In the genomic region with DNA sequence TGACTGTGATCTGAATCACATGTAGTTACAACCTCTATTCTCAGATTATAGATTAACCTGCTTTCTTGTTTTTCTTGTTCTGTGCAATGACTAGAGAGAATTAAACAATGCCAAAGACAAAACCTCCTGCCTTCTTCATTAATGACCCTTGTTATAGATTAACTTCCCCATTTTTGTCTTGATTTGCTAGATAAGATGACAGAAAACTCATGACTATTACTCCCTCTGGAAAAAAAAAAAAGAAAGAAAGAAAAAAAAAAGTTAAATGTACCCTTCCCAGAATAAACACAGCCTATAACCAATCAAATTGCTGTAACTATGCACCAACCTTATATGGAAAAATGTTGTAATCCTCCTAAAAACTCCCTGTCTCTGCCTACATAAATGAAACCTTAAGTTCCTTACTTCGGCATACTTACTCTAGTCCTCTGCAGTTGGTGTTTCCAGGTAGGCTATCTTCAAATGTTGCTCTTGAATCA, we compare ENCODE assay signal across 10 cellular contexts. TPM values are rescaled to one million over a fixed set of nuclear protein-coding genes. Genes with fewer than 3 reads are reported as not detected.
DNase-seq lines count a peak whose midpoint lies in the region; ATAC-seq and TF ChIP-seq lines count a peak whose summit lies in the region.
"Had no signal": no experiment of that assay in that cellular context is flagged by ENCODE, and none has a peak within 500 bp of the region (broad histone marks: within the 10 kb centered on the region; RNA-seq: fewer than 3 reads in every experiment).

No MANE protein-coding gene starts in this region.

- H3K4me1 Mint-ChIP-seq in endodermal cell (peaks cover 41% of the 10 kb centered on the region), mesothelial cell of epicardium (peaks cover 28% of the 10 kb centered on the region)

- TF ChIP-seq CTCF in endodermal cell (conservative IDR thresholded peaks at IDR 0.05) (no peak), mesothelial cell of epicardium (IDR thresholded peaks at IDR 0.05; ENCODE audit: unreplicated experiment) (no peak), lower leg skin (IDR thresholded peaks at IDR 0.05) (no peak)

- no peak for ATAC-seq in GM21529 (IDR thresholded peaks at IDR 0.05; ENCODE audit: unreplicated experiment)
- ATAC-seq in HG02981 (IDR thresholded peaks at IDR 0.05; ENCODE audit: unreplicated experiment): no peak

- no peaks in the 10 kb centered on the region for H3K4me1 ChIP-seq in endodermal cell (ENCODE audit: control insufficient read depth, insufficient read depth, low read length)

- no peaks in the 10 kb centered on the region for H3K9me3 ChIP-seq in endodermal cell (ENCODE audit: control insufficient read depth, low read length)
- H3K9me3 ChIP-seq: BLaER1 treated with 17β-estradiol and CSF1 and Interleukin-3, amounts not matched to agents 10 nM and 100 nM had no signal

- no peak for TF ChIP-seq POLR2A in lower leg skin (IDR thresholded peaks at IDR 0.05)

- peak overlapping the region; percentile 17 for H3K4me3 Mint-ChIP-seq in endodermal cell
- H3K4me3 Mint-ChIP-seq in mesothelial cell of epicardium: no peak overlapping the region

- H3K36me3 ChIP-seq in endodermal cell (ENCODE audit: control insufficient read depth, insufficient read depth, low read length): no peaks in the 10 kb centered on the region
- H3K36me3 ChIP-seq: BLaER1 treated with 17β-estradiol and CSF1 and Interleukin-3, amounts not matched to agents 10 nM and 100 nM; MG63 had no signal

- H3K27ac Mint-ChIP-seq in endodermal cell (no peak overlapping the region), mesothelial cell of epicardium (peak overlapping the region; percentile 85)

- no peaks in the 10 kb centered on the region for H3K27me3 ChIP-seq in endodermal cell (ENCODE audit: control insufficient read depth, insufficient read depth, low read length, poor library complexity, severe bottlenecking)
- H3K27me3 ChIP-seq: BLaER1 treated with 17β-estradiol and CSF1 and Interleukin-3, amounts not matched to agents 10 nM and 100 nM; MG63 had no signal

- H3K9me3 Mint-ChIP-seq in endodermal cell (no peaks in the 10 kb centered on the region), mesothelial cell of epicardium (peaks cover 15% of the 10 kb centered on the region)

- DNase-seq in G401 (ENCODE audit: low spot score) (peak; percentile 24), NCI-H526 (lab: John Stamatoyannopoulos, UW) (peak; percentile 9 to 27), endodermal cell (no peak), mesothelial cell of epicardium (ENCODE audit: low spot score in 2 of 2, unreplicated experiment in 2 of 2) (no peak), NK-92 (lab: John Stamatoyannopoulos, UW; ENCODE audit: unreplicated experiment) (no peak), lower leg skin (ENCODE audit: low spot score in 2 of 2) (no peak)
- DNase-seq: MG63 had no signal

- H3K36me3 Mint-ChIP-seq in endodermal cell (ENCODE audit: low read depth): no peaks in the 10 kb centered on the region
- peaks cover 2% of the 10 kb centered on the region for H3K36me3 Mint-ChIP-seq in mesothelial cell of epicardium

- whole genome bisulfite sequencing in endodermal cell (ENCODE audit: insufficient coverage in 1 of 2, insufficient read length in 1 of 2), 2 experiments: 96 to 100% methylated on average over 1 of the region's 1 CpG
- 71 to 91% methylated on average over 1 of the region's 1 CpG for WGBS in lower leg skin, 2 donors

- no peak overlapping the region for H3K27ac ChIP-seq in endodermal cell (ENCODE audit: low read depth, low read length)
- H3K27ac ChIP-seq: BLaER1 treated with 17β-estradiol and CSF1 and Interleukin-3, amounts not matched to agents 10 nM and 100 nM had no signal

- H3K27me3 Mint-ChIP-seq in endodermal cell (ENCODE audit: insufficient read depth): no peaks in the 10 kb centered on the region
- H3K27me3 Mint-ChIP-seq in mesothelial cell of epicardium (ENCODE audit: low read depth): no peaks in the 10 kb centered on the region

- H3K9ac ChIP-seq in endodermal cell (ENCODE audit: extremely low read depth, low read length, poor library complexity, severe bottlenecking): no peak overlapping the region
- H3K9ac ChIP-seq: BLaER1 treated with 17β-estradiol and CSF1 and Interleukin-3, amounts not matched to agents 10 nM and 100 nM had no signal

- H3K4me3 ChIP-seq in endodermal cell (ENCODE audit: low read length): no peak overlapping the region
- no peak overlapping the region for H3K4me3 ChIP-seq in lower leg skin (ENCODE audit: low read depth, poor library complexity, severe bottlenecking)
- H3K4me3 ChIP-seq: BLaER1 treated with 17β-estradiol and CSF1 and Interleukin-3, amounts not matched to agents 10 nM and 100 nM; MG63 had no signal

- intact Hi-C loops in lower leg skin (cut with DNase I; ENCODE audit: low total_unique reads): no loop called here

- in situ Hi-C loops in G401 (cut with HindIII; ENCODE audit: low sequenced_read_pairs): no loop called here

RNA-seq across cellular contexts. Expression of gene PCED1B, which starts 41.1 kb away (rescaled TPM):
- total RNA-seq in G401 (2014; rRNA removed; shearing (Covaris generic)): 9.2 and 9.5 TPM in 2 replicates
- total RNA-seq in endodermal cell: 1 to 10 TPM; 2.5 to 7.0 TPM
- polyA plus RNA-seq in endodermal cell (2013, experiment 1 of 2): 2.7 TPM
- polyA plus RNA-seq in endodermal cell (2013, experiment 2 of 2): 2.0 TPM
- 2.8 to 4.8 TPM (median 3.1 TPM) in 3 replicates for total RNA-seq in mesothelial cell of epicardium
- total RNA-seq in lower leg skin: 1 to 10 TPM in 1 of 4 donors, under 1 TPM in 3; 0.23 to 3.0 (median 0.73) TPM

RNA-seq across cellular contexts. Expression of gene AMIGO2, which starts 41.5 kb away (rescaled TPM):
- 155 and 186 TPM in 2 replicates for total RNA-seq in G401 (2014; rRNA removed; shearing (Covaris generic))
- total RNA-seq in endodermal cell (1 to 10 TPM; 6.4 to 7.8 TPM), mesothelial cell of epicardium (7.5 to 8.5 TPM (median 7.9 TPM) in 3 replicates), lower leg skin (1 to 10 TPM; 1.5 to 3.4 (median 3.1) TPM)
- 10.4 TPM for polyA plus RNA-seq in endodermal cell (2013, experiment 1 of 2)
- 10.8 TPM for polyA plus RNA-seq in endodermal cell (2013, experiment 2 of 2)

Comparison
In these comparisons a context has a peak if more than half of its experiments do, and no peak if none do; other contexts are left out.
1. DNase-seq: peak in G401 (single experiment) and NCI-H526 (2 of 2); none in endodermal cell (single experiment), mesothelial cell of epicardium (0 of 2), NK-92 (single experiment) and lower leg skin (0 of 2).
2. RNA of gene AMIGO2, which starts 41.5 kb away (total RNA-seq): 155 to 186 TPM in G401; 7.5 to 8.5 TPM in mesothelial cell of epicardium, 6.4 to 7.8 TPM in endodermal cell and 1.5 to 3.4 TPM in lower leg skin; every median in the first group is over 10 times any median in the second.